ENCODE assay signal across 16 cellular contexts in genomic region chr17:79679631-79680340, GRCh38. TPM values are rescaled to one million over a fixed set of nuclear protein-coding genes. Genes with fewer than 3 reads are reported as not detected.
DNase-seq lines count a peak whose midpoint lies in the region; TF ChIP-seq lines count a peak whose summit lies in the region.
"Had no signal": no experiment of that assay in that cellular context is flagged by ENCODE, and none has a peak within 500 bp of the region (broad histone marks: within the 10 kb centered on the region; RNA-seq: fewer than 3 reads in every experiment).

No MANE protein-coding gene starts in this region.

- no peak overlapping the region for H3K4me2 ChIP-seq in neural progenitor cell

- H3K4me1 ChIP-seq in neural progenitor cell = no peaks in the 10 kb centered on the region
- H3K4me1 ChIP-seq: BE2C had no signal

- peak; percentile 55 for DNase-seq in H7
- DNase-seq in chondrocyte (ENCODE audit: low spot score) = peak; percentile 83
- no peak for DNase-seq in neural progenitor cell (ENCODE audit: low spot score)
- no peak for DNase-seq in islet precursor cell
- DNase-seq in anterior cingulate cortex (lab: John Stamatoyannopoulos, UW) = no peak
- DNase-seq in activated CD4-positive, alpha-beta T cell treated with anti-CD3 and anti-CD28 coated beads, Interleukin-2, amount 50 U/mL, for 1 hour = no peak
- DNase-seq: BE2C; C1 segment of cervical spinal cord; CD4-positive, CD25-positive, alpha-beta regulatory T cell; CD8-positive, alpha-beta memory T cell; COR-L47; DMS 273 treated with DMSO at 0.1 percent for 48 hours; DMS53; GM23248 had no signal

- H4K20me1 ChIP-seq in neural progenitor cell (ENCODE audit: low read depth) = no peaks in the 10 kb centered on the region

- no peaks in the 10 kb centered on the region for H3K79me2 ChIP-seq in neural progenitor cell (ENCODE audit: low read depth)

- no peak overlapping the region for H3K4me3 ChIP-seq in H7 (ENCODE audit: insufficient read depth, low read depth, low read length)
- H3K4me3 ChIP-seq in neural progenitor cell = no peak overlapping the region
- H3K4me3 ChIP-seq: GM23248 had no signal

- H2AFZ ChIP-seq in neural progenitor cell (replicated peaks) = no peak overlapping the region
- H2AFZ ChIP-seq: GM23248 had no signal

- H3K9ac ChIP-seq in neural progenitor cell = no peak overlapping the region
- H3K9ac ChIP-seq: GM23248 had no signal

- H3K4me3 Mint-ChIP-seq in chondrocyte (ENCODE audit: unreplicated experiment) (no peak overlapping the region), neural progenitor cell (peak overlapping the region; percentile 50)
- H3K4me3 Mint-ChIP-seq: CD4-positive, CD25-positive, alpha-beta regulatory T cell; CD8-positive, alpha-beta memory T cell had no signal

- H3K36me3 Mint-ChIP-seq in chondrocyte (ENCODE audit: low read depth) (no peaks in the 10 kb centered on the region), neural progenitor cell (no peaks in the 10 kb centered on the region)
- H3K36me3 Mint-ChIP-seq: CD4-positive, CD25-positive, alpha-beta regulatory T cell; CD8-positive, alpha-beta memory T cell had no signal

- peak overlapping the region; percentile 81; the same call in 1 of the 2 replicates for H3K27ac ChIP-seq in VCaP
- H3K27ac ChIP-seq in neural progenitor cell = no peak overlapping the region
- H3K27ac ChIP-seq: GM23248 had no signal

- TF ChIP-seq CTCF in VCaP (conservative IDR thresholded peaks at IDR 0.05) = no peak
- no peak for TF ChIP-seq CTCF in chondrocyte (IDR thresholded peaks at IDR 0.05)
- TF ChIP-seq CTCF in neural progenitor cell (IDR thresholded peaks at IDR 0.05) = no peak

- no peak overlapping the region for H3K27ac Mint-ChIP-seq in chondrocyte (ENCODE audit: unreplicated experiment)
- no peak overlapping the region for H3K27ac Mint-ChIP-seq in neural progenitor cell
- H3K27ac Mint-ChIP-seq: CD4-positive, CD25-positive, alpha-beta regulatory T cell; CD8-positive, alpha-beta memory T cell had no signal

- H3K36me3 ChIP-seq in H7 (replicated peaks; ENCODE audit: control insufficient read depth, insufficient read depth, low read length) = no peaks in the 10 kb centered on the region
- no peaks in the 10 kb centered on the region for H3K36me3 ChIP-seq in neural progenitor cell
- H3K36me3 ChIP-seq: BE2C had no signal

- H3K4me1 Mint-ChIP-seq in chondrocyte (ENCODE audit: low read depth) (no peaks in the 10 kb centered on the region), neural progenitor cell (peaks cover 9% of the 10 kb centered on the region)
- H3K4me1 Mint-ChIP-seq: CD4-positive, CD25-positive, alpha-beta regulatory T cell; CD8-positive, alpha-beta memory T cell had no signal

- peaks cover 66% of the 10 kb centered on the region for H3K27me3 Mint-ChIP-seq in chondrocyte (ENCODE audit: low read depth)
- peaks cover 11% of the 10 kb centered on the region for H3K27me3 Mint-ChIP-seq in neural progenitor cell (ENCODE audit: insufficient read depth, low read depth)

- no peaks in the 10 kb centered on the region for H3K27me3 ChIP-seq in H7 (ENCODE audit: control insufficient read depth, insufficient read depth, low read length)
- no peaks in the 10 kb centered on the region for H3K27me3 ChIP-seq in neural progenitor cell
- H3K27me3 ChIP-seq: BE2C had no signal

- no peaks in the 10 kb centered on the region for H3K9me3 ChIP-seq in neural progenitor cell (ENCODE audit: low read depth)
- H3K9me3 ChIP-seq: BE2C had no signal

- H3F3A ChIP-seq in neural progenitor cell (ENCODE audit: low read depth) = no peaks in the 10 kb centered on the region

- H3K9me3 Mint-ChIP-seq in chondrocyte (ENCODE audit: low read depth) (no peaks in the 10 kb centered on the region), neural progenitor cell (peaks cover 4% of the 10 kb centered on the region)

RNA-seq across cellular contexts. Expression of gene ENPP7, which starts 51.0 kb away (rescaled TPM):
- not detected in 2 replicates for total RNA-seq in H7 (2014; rRNA removed; shearing (Covaris generic))
- total RNA-seq in chondrocyte (not detected in 3 replicates), neural progenitor cell (ENCODE audit: low replicate concordance) (not detected in 2 replicates)
- total RNA-seq: A172; CD4-positive, CD25-positive, alpha-beta regulatory T cell; GM23248 had no signal

Comparison
In these comparisons a context has a peak if more than half of its experiments do, and no peak if none do; other contexts are left out.
1. DNase-seq: peak in H7 (single experiment) and chondrocyte (single experiment); none in neural progenitor cell (single experiment), islet precursor cell (single experiment), anterior cingulate cortex (0 of 58) and activated CD4-positive, alpha-beta T cell treated with anti-CD3 and anti-CD28 coated beads, Interleukin-2, amount 50 U/mL, for 1 hour (single experiment).